23 cellular contexts compared by ENCODE assay signal in the genomic region with DNA sequence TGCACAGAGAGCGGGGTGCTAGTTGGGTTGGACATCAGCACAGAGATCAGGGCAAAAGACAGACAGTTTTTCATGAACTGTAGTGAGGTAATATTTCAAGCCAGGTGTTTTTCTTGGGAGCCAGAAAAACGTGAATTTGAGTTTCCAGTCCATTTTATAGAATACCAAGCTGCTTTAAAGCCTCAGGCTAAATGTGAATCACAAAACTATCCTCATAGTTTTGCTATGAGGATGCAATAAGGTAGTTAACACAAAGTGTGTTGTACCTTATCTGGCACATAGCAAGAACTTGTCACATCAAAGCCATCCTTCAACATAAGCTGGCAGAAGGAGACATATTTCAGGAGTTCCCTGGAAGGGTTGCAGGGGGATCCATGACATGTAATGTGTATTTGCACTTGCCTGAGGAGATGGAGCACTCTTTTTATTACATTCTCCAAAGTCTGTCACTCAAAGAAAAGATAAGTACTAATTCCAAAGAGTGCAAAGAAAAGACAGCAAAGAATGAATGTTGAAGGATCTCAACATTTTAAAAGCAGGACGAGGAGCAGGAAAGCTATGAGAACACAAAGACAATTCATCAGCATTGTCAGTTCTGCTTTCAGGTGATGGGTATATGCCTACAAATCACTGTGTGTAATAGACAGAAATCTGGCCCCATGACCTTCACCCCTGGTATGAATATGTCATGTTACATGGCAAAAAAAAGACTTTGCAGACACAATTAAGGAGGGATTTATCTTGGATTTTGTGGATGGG.
"Had no signal": no experiment of that assay in that cellular context is flagged by ENCODE, and none has a peak within 500 bp of the region (broad histone marks: within the 10 kb centered on the region; RNA-seq: fewer than 3 reads in every experiment).

No MANE protein-coding gene starts in this region.

- ATAC-seq: activated CD4-positive, alpha-beta T cell treated with anti-CD3 and anti-CD28 coated beads for 36 hours; activated CD8-positive, alpha-beta memory T cell treated with anti-CD3 and anti-CD28 coated beads, Interleukin-2, amount 10 ng/mL, durations not matched to agents 7 days and 5 days; activated CD8-positive, alpha-beta T cell treated with anti-CD3 and anti-CD28 coated beads, Interleukin-2, amount 10 ng/mL, durations not matched to agents 7 days and 5 days; activated naive CD4-positive, alpha-beta T cell treated with anti-CD3 and anti-CD28 coated beads, Interleukin-2, amount 50 U/mL, for 72 hours; left ventricle myocardium superior; right lobe of liver; stimulated activated naive CD8-positive, alpha-beta T cell treated with anti-CD3 and anti-CD28 coated beads, Interleukin-15, Interleukin-2, amounts not matched to agents 100 U/mL and 50 U/mL, for 24 hours had no signal

- H3K9me3 ChIP-seq: neutrophil, right lobe of liver, thoracic aorta, upper lobe of left lung, vagina had no signal

- DNase-seq: activated CD4-positive, alpha-beta T cell treated with anti-CD3 and anti-CD28 coated beads for 36 hours; activated CD4-positive, CD25-positive, alpha-beta regulatory T cell; activated CD8-positive, alpha-beta memory T cell treated with anti-CD3 and anti-CD28 coated beads, Interleukin-2, amount 10 ng/mL, durations not matched to agents 7 days and 5 days; activated CD8-positive, alpha-beta T cell treated with anti-CD3 and anti-CD28 coated beads, Interleukin-2, amount 10 ng/mL, durations not matched to agents 7 days and 5 days; activated naive CD4-positive, alpha-beta T cell; activated T-cell treated with anti-CD3 and anti-CD28 coated beads, Interleukin-2, amount 50 U/mL, for 48 hours; dorsolateral prefrontal cortex; effector memory CD4-positive, alpha-beta T cell; foreskin fibroblast; left ventricle myocardium superior; right lobe of liver; stimulated activated CD4-positive, alpha-beta T cell treated with anti-CD3 and anti-CD28 coated beads, Interleukin-12 subunit alpha, Interleukin-12 subunit beta, amount 100 ng/mL, for 4 hours; stimulated activated CD4-positive, alpha-beta T cell treated with anti-CD3 and anti-CD28 coated beads, Interleukin-4, amount 100 ng/mL, for 1 hour; stimulated activated naive CD8-positive, alpha-beta T cell treated with anti-CD3 and anti-CD28 coated beads, Interleukin-15, Interleukin-2, amounts not matched to agents 100 U/mL and 50 U/mL, for 24 hours; upper lobe of left lung had no signal

- H3K9me3 Mint-ChIP-seq: activated T-helper 2 cell treated with anti-CD3 and anti-CD28 coated beads, Interferon-gamma antibody, Interleukin-2, Interleukin-4, amounts not matched to agents 10 μg/mL and 5 μg/mL and 100 μg/mL, durations not matched to agents 14 hours and 24 hours and 36 hours; nephron had no signal

- H3K36me3 Mint-ChIP-seq: activated CD8-positive, alpha-beta memory T cell treated with anti-CD3 and anti-CD28 coated beads, Interleukin-2, amount 10 ng/mL, durations not matched to agents 7 days and 5 days; activated naive CD4-positive, alpha-beta T cell treated with anti-CD3 and anti-CD28 coated beads, Interleukin-2, amount 50 U/mL, for 72 hours had no signal

- H3K27ac ChIP-seq: coronary artery, dorsolateral prefrontal cortex, neutrophil, right lobe of liver, thoracic aorta, upper lobe of left lung, vagina had no signal

- H3K36me3 ChIP-seq: neutrophil, right lobe of liver, thoracic aorta, upper lobe of left lung, vagina had no signal

- H3K27ac Mint-ChIP-seq: activated CD4-positive, alpha-beta T cell treated with anti-CD3 and anti-CD28 coated beads for 36 hours; activated CD8-positive, alpha-beta memory T cell treated with anti-CD3 and anti-CD28 coated beads, Interleukin-2, amount 10 ng/mL, durations not matched to agents 7 days and 5 days; activated CD8-positive, alpha-beta T cell treated with anti-CD3 and anti-CD28 coated beads, Interleukin-2, amount 10 ng/mL, durations not matched to agents 7 days and 5 days; activated naive CD4-positive, alpha-beta T cell treated with anti-CD3 and anti-CD28 coated beads, Interleukin-2, amount 50 U/mL, for 72 hours; activated T-helper 2 cell treated with anti-CD3 and anti-CD28 coated beads, Interferon-gamma antibody, Interleukin-2, Interleukin-4, amounts not matched to agents 10 μg/mL and 5 μg/mL and 100 μg/mL, durations not matched to agents 14 hours and 24 hours and 36 hours; nephron; progenitor cell of endocrine pancreas had no signal

- H3K4me3 Mint-ChIP-seq: activated CD4-positive, alpha-beta T cell treated with anti-CD3 and anti-CD28 coated beads for 36 hours; activated CD8-positive, alpha-beta memory T cell treated with anti-CD3 and anti-CD28 coated beads, Interleukin-2, amount 10 ng/mL, durations not matched to agents 7 days and 5 days; activated CD8-positive, alpha-beta T cell treated with anti-CD3 and anti-CD28 coated beads, Interleukin-2, amount 10 ng/mL, durations not matched to agents 7 days and 5 days; nephron had no signal

- H3K4me1 ChIP-seq: right lobe of liver, upper lobe of left lung, vagina had no signal

- H3K4me3 ChIP-seq: coronary artery, dorsolateral prefrontal cortex, right lobe of liver, thoracic aorta, upper lobe of left lung, vagina had no signal

- H3K27me3 ChIP-seq: neutrophil, right lobe of liver, upper lobe of left lung, vagina had no signal

- H3K4me1 Mint-ChIP-seq: activated CD4-positive, alpha-beta T cell treated with anti-CD3 and anti-CD28 coated beads for 36 hours; activated CD8-positive, alpha-beta memory T cell treated with anti-CD3 and anti-CD28 coated beads, Interleukin-2, amount 10 ng/mL, durations not matched to agents 7 days and 5 days had no signal

- H3K27me3 Mint-ChIP-seq: activated CD4-positive, alpha-beta T cell treated with anti-CD3 and anti-CD28 coated beads for 36 hours; activated CD8-positive, alpha-beta memory T cell treated with anti-CD3 and anti-CD28 coated beads, Interleukin-2, amount 10 ng/mL, durations not matched to agents 7 days and 5 days had no signal
